In genomic region chr12:68867606-68868005, GRCh38 we compare ENCODE assay signal across 1 cellular context.
TF ChIP-seq lines count a peak whose summit lies in the region.

No MANE protein-coding gene starts in this region.

TF ChIP-seq in GM23338, 12 proteins besides CTCF, POLR2A, EP300 and RAD21:
- TF ChIP-seq ZNF462 (CRISPR knock-in tag; IDR thresholded peaks at IDR 0.05) (no peak), REST (IDR thresholded peaks at IDR 0.05; ENCODE audit: unreplicated experiment) (no peak), JUNB (IDR thresholded peaks at IDR 0.05; ENCODE audit: unreplicated experiment) (no peak), CREB1 (CRISPR knock-in tag; IDR thresholded peaks at IDR 0.05; ENCODE audit: low read depth) (no peak), EZH2phosphoT487 (IDR thresholded peaks at IDR 0.05; ENCODE audit: unreplicated experiment) (no peak), POLR2AphosphoS5 (IDR thresholded peaks at IDR 0.05; ENCODE audit: low read depth) (no peak), NANOG (IDR thresholded peaks at IDR 0.05; ENCODE audit: borderline replicate concordance) (no peak), ZNF114 (CRISPR knock-in tag; IDR thresholded peaks at IDR 0.05) (no peak), STAT1 (IDR thresholded peaks at IDR 0.05; ENCODE audit: unreplicated experiment) (no peak), ZNF331 (CRISPR knock-in tag; IDR thresholded peaks at IDR 0.05; ENCODE audit: low read depth) (no peak), ETS1 (IDR thresholded peaks at IDR 0.05) (no peak), EZH2 (IDR thresholded peaks at IDR 0.05; ENCODE audit: low read depth, unreplicated experiment) (no peak)
